ENCODE assay signal across 8 cellular contexts in the genomic region with DNA sequence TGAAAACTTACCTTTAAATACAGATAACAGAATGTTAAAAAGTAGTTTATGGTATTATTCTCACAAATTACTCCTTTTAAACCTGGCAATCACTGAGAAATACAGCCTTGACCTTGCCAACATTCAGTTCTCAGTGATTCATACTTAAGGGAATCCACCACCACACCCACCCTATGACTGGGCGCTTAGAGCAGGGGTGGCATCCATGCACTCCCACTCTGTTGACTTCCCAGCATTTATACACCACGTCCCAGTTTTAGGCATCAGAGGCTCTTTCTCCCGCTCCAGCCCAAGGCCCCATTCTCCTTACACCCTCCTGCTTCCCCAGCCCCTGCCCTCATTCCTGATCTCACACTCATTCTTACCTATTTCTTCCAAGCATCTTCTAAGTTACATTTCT. TPM values are rescaled to one million over a fixed set of nuclear protein-coding genes. Genes with fewer than 3 reads are reported as not detected.
A peak's percentile ranks its signal among the peaks of the same experiment; 100 is the strongest.
DNase-seq lines count a peak whose midpoint lies in the region; ATAC-seq, FAIRE-seq and TF ChIP-seq lines count a peak whose summit lies in the region.

No MANE protein-coding gene starts in this region.

- H3K4me3 ChIP-seq in heart left ventricle (no peak overlapping the region), GM12878 (no peak overlapping the region), HepG2 (replicated peaks in 1 of 3; ENCODE audit: insufficient read depth in 1 of 3, low read depth in 2 of 3, low read length in 3 of 3) (no peak overlapping the region), vagina (no peak overlapping the region), Karpas-422 (ENCODE audit: low read length) (no peak overlapping the region)

- SMC1A ChIA-PET in GM12878 (lab: Charles Lee; ENCODE audit: uncharacterized antibody, unreplicated experiment), result no interaction called here

- H4K20me1 ChIP-seq in GM12878 (ENCODE audit: control insufficient read depth, insufficient read depth) (no peaks in the 10 kb centered on the region), HepG2 (ENCODE audit: insufficient read depth, low read length) (no peaks in the 10 kb centered on the region), Karpas-422 (ENCODE audit: insufficient read depth, low read depth, low read length) (no peaks in the 10 kb centered on the region)

- H3K9me3 ChIP-seq in heart left ventricle (no peaks in the 10 kb centered on the region), GM12878 (replicated peaks; ENCODE audit: control insufficient read depth, insufficient read depth, low read length) (no peaks in the 10 kb centered on the region), HepG2 (ENCODE audit: low read length) (no peaks in the 10 kb centered on the region), vagina (no peaks in the 10 kb centered on the region), Karpas-422 (ENCODE audit: low read length) (no peaks in the 10 kb centered on the region)

- ATAC-seq in heart left ventricle (peak in 3 of 4 donors; percentile 55 to 66 (median 57)), Right ventricle myocardium superior (ENCODE audit: poor library complexity) (no peak), GM12878 (no peak), HepG2 (no peak), GM19023 (IDR thresholded peaks at IDR 0.05; ENCODE audit: unreplicated experiment) (no peak), GM18517 (IDR thresholded peaks at IDR 0.05; ENCODE audit: unreplicated experiment) (no peak)

- H3K36me3 ChIP-seq in heart left ventricle (peaks cover 0 to 13% (median 0%) of the 10 kb centered on the region in 9 donors), GM12878 (ENCODE audit: control insufficient read depth in 2 of 2, insufficient read depth in 2 of 2, low read length in 1 of 2) (peaks cover 6 to 7% of the 10 kb centered on the region in 2 experiments; a peak in 3 of 4 replicates), HepG2 (replicated peaks in 1 of 2; ENCODE audit: control insufficient read depth in 1 of 2, insufficient read depth in 2 of 2, low read length in 2 of 2) (peaks cover 0 to 1% of the 10 kb centered on the region in 2 experiments; a peak in 1 of 5 replicates), vagina (no peaks in the 10 kb centered on the region), Karpas-422 (ENCODE audit: insufficient read depth, low read length) (peaks cover 31% of the 10 kb centered on the region; the same call in 1 of the 2 replicates)

- RAD21 ChIA-PET in GM12878 (lab: Charles Lee; ENCODE audit: unreplicated experiment), result no interaction called here

- CTCF ChIA-PET in GM12878 (lab: Yijun Ruan, JAX), result interaction anchor here (0.7 to 0.8 kb wide), 2 partner anchors 331 to 578 kb away, joined by 3 read pairs; no protein-coding TSS in a partner anchor
- CTCF ChIA-PET in HepG2 (lab: Yijun Ruan, JAX; ENCODE audit: low intra/inter-chr PET ratio, low total read pairs), result no interaction called here

- H3K79me2 ChIP-seq in GM12878 (ENCODE audit: control insufficient read depth, insufficient read depth, low read length), result peaks cover 2% of the 10 kb centered on the region
- no peaks in the 10 kb centered on the region for H3K79me2 ChIP-seq in HepG2 (ENCODE audit: insufficient read depth, low read length)
- H3K79me2 ChIP-seq in Karpas-422 (ENCODE audit: low read length), result peaks cover 91% of the 10 kb centered on the region

- TF ChIP-seq EP300 in GM12878 (IDR thresholded peaks at IDR 0.05; ENCODE audit: borderline replicate concordance in 1 of 2, control insufficient read depth in 1 of 2, low read depth in 2 of 2, low read length in 2 of 2), result no peak
- TF ChIP-seq EP300 in HepG2 (IDR thresholded peaks at IDR 0.05; ENCODE audit: low read depth in 2 of 2, low read length in 2 of 2), result no peak
- no peak for TF ChIP-seq EP300 in HepG2 (CRISPR knock-in tag; IDR thresholded peaks at IDR 0.05; ENCODE audit: borderline replicate concordance)

- H2AFZ ChIP-seq in GM12878 (ENCODE audit: control insufficient read depth, low read depth, low read length) (no peak overlapping the region), HepG2 (ENCODE audit: low read length) (no peak overlapping the region), Karpas-422 (ENCODE audit: low read length) (no peak overlapping the region)

- no peak for TF ChIP-seq RAD21 in GM12878 (IDR thresholded peaks at IDR 0.05; ENCODE audit: insufficient read depth, low read depth, low read length)
- TF ChIP-seq RAD21 in HepG2 (CRISPR knock-in tag; IDR thresholded peaks at IDR 0.05), result no peak

- TF ChIP-seq POLR2A in heart left ventricle (IDR thresholded peaks at IDR 0.05) (no peak), GM12878 (IDR thresholded peaks at IDR 0.05; ENCODE audit: low read depth, low read length) (no peak), HepG2 (IDR thresholded peaks at IDR 0.05; ENCODE audit: insufficient read depth in 1 of 2, low read depth in 2 of 2, low read length in 2 of 2) (no peak), vagina (IDR thresholded peaks at IDR 0.05) (no peak)

- in situ Hi-C loops in GM12878 (cut with MboI), result no loop called here
- in situ Hi-C loops in HepG2 (cut with HindIII; ENCODE audit: extremely low pct_ligation_motif_present, low pct_unique_long_range_greater_than_20kb), result no loop called here

- BruUV-seq in GM12878 (replicated peaks; lab: Mats Ljungman, UMichigan) (no TSS peak), HepG2 (replicated peaks; lab: Mats Ljungman, UMichigan) (no TSS peak)

- H3K27me3 ChIP-seq in heart left ventricle, result no peaks in the 10 kb centered on the region
- H3K27me3 ChIP-seq in GM12878 (replicated peaks in 1 of 2; ENCODE audit: control insufficient read depth in 2 of 2, insufficient read depth in 2 of 2, low read length in 1 of 2), result no peaks in the 10 kb centered on the region
- no peaks in the 10 kb centered on the region for H3K27me3 ChIP-seq in HepG2 (ENCODE audit: control insufficient read depth in 1 of 2, insufficient read depth in 2 of 2, low read length in 2 of 2)
- no peaks in the 10 kb centered on the region for H3K27me3 ChIP-seq in vagina
- no peaks in the 10 kb centered on the region for H3K27me3 ChIP-seq in Karpas-422 (ENCODE audit: low read length)

- peak overlapping the region; percentile 14; the same call in 1 of the 2 replicates for H3K4me2 ChIP-seq in GM12878 (ENCODE audit: control insufficient read depth, insufficient read depth)
- no peak overlapping the region for H3K4me2 ChIP-seq in HepG2 (ENCODE audit: low read depth, low read length)
- no peak overlapping the region for H3K4me2 ChIP-seq in Karpas-422 (ENCODE audit: low read depth, low read length, poor library complexity, severe bottlenecking)

- FAIRE-seq in GM12878 (lab: Jason Lieb, UNC), result no peak
- FAIRE-seq in HepG2 (lab: Jason Lieb, UNC), result no peak

- peaks cover 0 to 70% (median 54%) of the 10 kb centered on the region in 12 donors for H3K4me1 ChIP-seq in heart left ventricle
- H3K4me1 ChIP-seq in GM12878 (ENCODE audit: control insufficient read depth, insufficient read depth, low read length), result no peaks in the 10 kb centered on the region
- H3K4me1 ChIP-seq in HepG2 (ENCODE audit: insufficient read depth, low read length), result peaks cover 47% of the 10 kb centered on the region
- H3K4me1 ChIP-seq in vagina, result peaks cover 95% of the 10 kb centered on the region
- H3K4me1 ChIP-seq in Karpas-422 (ENCODE audit: low read length), result peaks cover 8% of the 10 kb centered on the region

- H3K9ac ChIP-seq in GM12878 (ENCODE audit: control insufficient read depth, insufficient read depth, low read length) (no peak overlapping the region), HepG2 (ENCODE audit: insufficient read depth, low read depth, low read length) (no peak overlapping the region), Karpas-422 (ENCODE audit: low read length) (no peak overlapping the region)

- H3K27ac ChIP-seq in heart left ventricle (peak overlapping the region in 5 of 12 donors; percentile 5 to 84 (median 17)), GM12878 (ENCODE audit: control insufficient read depth, insufficient read depth) (no peak overlapping the region), HepG2 (ENCODE audit: extremely low read length, insufficient read depth, low read length) (no peak overlapping the region), vagina (peak overlapping the region; percentile 80), Karpas-422 (ENCODE audit: low read length) (no peak overlapping the region)

- H3K9me2 ChIP-seq in Karpas-422 (replicated peaks; ENCODE audit: insufficient read depth, low read length), result no peaks in the 10 kb centered on the region

- POLR2A ChIA-PET in GM12878 (lab: Charles Lee) (no interaction called here), HepG2 (lab: Yijun Ruan, JAX) (no interaction called here)

- TF ChIP-seq CTCF in heart left ventricle (IDR thresholded peaks at IDR 0.05) (no peak), GM12878 (IDR thresholded peaks at IDR 0.05 in 2 of 3, conservative IDR thresholded peaks at IDR 0.05 in 1 of 3; ENCODE audit: control insufficient read depth in 2 of 3, extremely low read depth in 1 of 3, insufficient read depth in 1 of 3, low read depth in 3 of 3, low read length in 3 of 3) (no peak), HepG2 (CRISPR knock-in tag; IDR thresholded peaks at IDR 0.05) (no peak), vagina (IDR thresholded peaks at IDR 0.05) (no peak)

- 67 to 74% (median 69%) methylated on average over 3 of the region's 3 CpGs for WGBS in heart left ventricle, 4 donors
- 87% methylated on average over 3 of the region's 3 CpGs for whole genome bisulfite sequencing in GM12878 (ENCODE audit: insufficient coverage, insufficient replicate concordance, low lambda C conversion rate, missing lambda C conversion rate)
- WGBS in HepG2 (ENCODE audit: low lambda C conversion rate), result 89% methylated on average over 3 of the region's 3 CpGs

- DNase-seq in heart left ventricle (peak in 1 of 5 donors; percentile 55), Right ventricle myocardium superior (no peak), GM12878 (ENCODE audit: low read depth, low spot score) (no peak), HepG2 (ENCODE audit: low spot score) (peak; percentile 44), vagina (ENCODE audit: extremely low spot score in 2 of 2) (no peak), Karpas-422 (no peak)

- intact Hi-C loops in heart left ventricle (cut with DNase I), result no loop called here
- intact Hi-C loops in Right ventricle myocardium superior (cut with DNase I), result no loop called here
- intact Hi-C loops in GM12878 (cut with micrococcal nuclease; ENCODE audit: unreplicated experiment), result no loop called here
- intact Hi-C loops in HepG2 (cut with micrococcal nuclease; ENCODE audit: unreplicated experiment), result no loop called here
- intact Hi-C loops in vagina (cut with DNase I), result no loop called here

RNA-seq across cellular contexts. Expression of gene TRAF3IP2, which starts 16.3 kb away (rescaled TPM):
- 10 to 100 TPM in 8 of 9 donors, 1 to 10 TPM in 1; 7.4 to 19.4 (median 12.9) TPM for total RNA-seq in heart left ventricle
- 10 to 100 TPM; 10.5 to 14.4 TPM for polyA plus RNA-seq in heart left ventricle
- total RNA-seq in Right ventricle myocardium superior, result 10.0 TPM
- 25.4 and 25.5 TPM in 2 replicates for total RNA-seq in GM12878 (2013; cell fraction: nucleolus; rRNA removed)
- total RNA-seq in GM12878 (2014; rRNA removed), result 33.7 and 40.7 TPM in 2 replicates
- 25.4 and 26.9 TPM in 2 replicates for total RNA-seq in GM12878 (2014; rRNA removed; fragmentation: Illumina TruSeq; extraction: Trizol)
- total RNA-seq in GM12878 (2021), result 26.9 and 30.4 TPM in 2 replicates
- polyA plus RNA-seq in GM12878 (2011; ENCODE audit: low read depth), result 25.3 TPM
- polyA plus RNA-seq in GM12878 (2011; rRNA removed), result 23.2 and 26.0 TPM in 2 replicates
- polyA plus RNA-seq in GM12878 (2011; cell fraction: cytosol; rRNA removed), result 35.6 TPM in 2 replicates
- 19.3 and 20.2 TPM in 2 replicates for polyA plus RNA-seq in GM12878 (2011; cell fraction: nucleus; rRNA removed)
- polyA plus RNA-seq in GM12878 (2012), result 26.5 and 28.1 TPM in 2 replicates
- polyA plus RNA-seq in GM12878 (2014; fragmentation: Illumina TruSeq; extraction: Trizol), result 23.8 and 32.5 TPM in 2 replicates
- polyA plus RNA-seq in GM12878 (2014; fragmentation: Nextera tagmentation; extraction: Ambion mirVana), result 10 to 100 TPM; 17.0 to 18.9 TPM
- 27.1 and 27.9 TPM in 2 replicates for polyA plus RNA-seq in GM12878 (2014; rRNA removed)
- 10 to 100 TPM; 17.7 to 18.9 TPM for polyA plus RNA-seq in GM12878 (2016; fragmentation: Nextera tagmentation; extraction: Ambion mirVana)
- 31.6 and 46.8 TPM in 2 replicates for polyA minus RNA-seq in GM12878 (2011; rRNA and poly(A)+ RNA removed)
- polyA minus RNA-seq in GM12878 (2011; cell fraction: cytosol; rRNA and poly(A)+ RNA removed), result 13.9 and 14.7 TPM in 2 replicates
- polyA minus RNA-seq in GM12878 (2011; cell fraction: nucleus; rRNA and poly(A)+ RNA removed), result 13.9 and 19.9 TPM in 2 replicates
- total RNA-seq in HepG2 (2016; rRNA removed; fragmentation: Illumina TruSeq; extraction: Trizol), result 7.2 and 8.1 TPM in 2 replicates
- total RNA-seq in HepG2 (2016; cell fraction: cytosol; rRNA removed; fragmentation: Illumina TruSeq; extraction: Trizol; ENCODE audit: low read depth), result 3.0 and 3.4 TPM in 2 replicates
- 6.7 and 7.7 TPM in 2 replicates for total RNA-seq in HepG2 (2016; cell fraction: insoluble cytoplasmic fraction; rRNA removed; fragmentation: Illumina TruSeq; extraction: Trizol)
- 8.2 and 8.7 TPM in 2 replicates for total RNA-seq in HepG2 (2016; cell fraction: membrane; rRNA removed; fragmentation: Illumina TruSeq; extraction: Trizol)
- 4.9 and 7.7 TPM in 2 replicates for total RNA-seq in HepG2 (2016; cell fraction: nucleus; rRNA removed; fragmentation: Illumina TruSeq; extraction: Trizol)
- 6.7 and 9.0 TPM in 2 replicates for polyA plus RNA-seq in HepG2 (2011; rRNA removed)
- 6.2 and 8.5 TPM in 2 replicates for polyA plus RNA-seq in HepG2 (2011; cell fraction: cytosol; rRNA removed)
- 3.9 and 4.2 TPM in 2 replicates for polyA plus RNA-seq in HepG2 (2011; cell fraction: nucleus; rRNA removed)
- polyA plus RNA-seq in HepG2 (2012), result 7.5 and 14.6 TPM in 2 replicates
- polyA plus RNA-seq in HepG2 (2016; cell fraction: cytosol; fragmentation: Illumina TruSeq; extraction: Trizol; ENCODE audit: low read depth), result 2.9 and 3.1 TPM in 2 replicates
- polyA plus RNA-seq in HepG2 (2016; cell fraction: insoluble cytoplasmic fraction; fragmentation: Illumina TruSeq; extraction: Trizol; ENCODE audit: low read depth), result 7.0 and 10.0 TPM in 2 replicates
- 5.9 and 7.5 TPM in 2 replicates for polyA plus RNA-seq in HepG2 (2016; cell fraction: membrane; fragmentation: Illumina TruSeq; extraction: Trizol; ENCODE audit: low read depth)
- polyA plus RNA-seq in HepG2 (2016; cell fraction: nucleus; fragmentation: Illumina TruSeq; extraction: Trizol; ENCODE audit: insufficient read depth, low read depth), result 4.2 and 6.1 TPM in 2 replicates
- polyA minus RNA-seq in HepG2 (2011; rRNA and poly(A)+ RNA removed; ENCODE audit: low replicate concordance), result 22.7 and 33.3 TPM in 2 replicates
- 5.7 and 6.9 TPM in 2 replicates for polyA minus RNA-seq in HepG2 (2011; cell fraction: cytosol; rRNA and poly(A)+ RNA removed)
- polyA minus RNA-seq in HepG2 (2011; cell fraction: nucleus; rRNA and poly(A)+ RNA removed), result 5.8 TPM in 2 replicates
- 35.1 TPM for total RNA-seq in vagina
- 51.2 and 55.5 TPM in 2 replicates for total RNA-seq in Karpas-422 (2014; rRNA removed; shearing (Covaris generic); ENCODE audit: low replicate concordance)

Comparison
In these comparisons a context has a peak if more than half of its experiments do, and no peak if none do; other contexts are left out.
1. ATAC-seq: peak in heart left ventricle (3 of 4); none in Right ventricle myocardium superior (single experiment), GM12878 (single experiment), HepG2 (single experiment), GM19023 (single experiment) and GM18517 (single experiment).